Comparison of ENCODE assay signal across 9 cellular contexts in the genomic region with DNA sequence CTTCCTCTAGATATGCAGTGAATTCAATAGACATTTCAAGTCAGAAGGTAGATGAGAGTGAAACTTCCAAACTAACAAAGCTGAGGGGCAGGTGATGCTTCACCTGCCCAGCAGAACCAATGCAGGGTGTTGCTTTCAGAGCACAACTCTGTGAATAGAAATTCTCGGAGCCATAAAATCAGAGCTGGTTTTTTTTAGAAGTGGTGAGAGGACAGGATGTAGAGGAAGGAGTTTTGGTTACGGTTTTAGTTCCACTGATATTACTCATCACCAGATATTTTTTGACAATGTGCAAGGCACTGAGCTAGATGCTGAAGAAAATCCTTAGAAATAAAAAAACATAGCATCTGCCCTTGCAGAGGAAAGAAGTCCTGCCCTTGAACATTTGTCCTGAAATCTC.
A peak's percentile ranks its signal among the peaks of the same experiment; 100 is the strongest.
DNase-seq lines count a peak whose midpoint lies in the region; ATAC-seq and TF ChIP-seq lines count a peak whose summit lies in the region.
"Had no signal": no experiment of that assay in that cellular context is flagged by ENCODE, and none has a peak within 500 bp of the region (broad histone marks: within the 10 kb centered on the region; RNA-seq: fewer than 3 reads in every experiment).

No MANE protein-coding gene starts in this region.

- H3K4me1 Mint-ChIP-seq in activated naive CD4-positive, alpha-beta T cell treated with anti-CD3 and anti-CD28 coated beads for 36 hours (ENCODE audit: low read depth) = no peaks in the 10 kb centered on the region

- H3K27me3 Mint-ChIP-seq in activated naive CD4-positive, alpha-beta T cell treated with anti-CD3 and anti-CD28 coated beads for 36 hours (ENCODE audit: low read depth) = peaks cover 14% of the 10 kb centered on the region

- no peaks in the 10 kb centered on the region for H3K36me3 ChIP-seq in RWPE2 (ENCODE audit: low read depth)
- H3K36me3 ChIP-seq in aorta (ENCODE audit: control insufficient read depth in 1 of 2, insufficient read depth in 2 of 2, low read length in 1 of 2) = no peaks in the 10 kb centered on the region

- H3K9me3 ChIP-seq in RWPE2 (ENCODE audit: severe bottlenecking) (no peaks in the 10 kb centered on the region), aorta (ENCODE audit: control insufficient read depth, low read length) (no peaks in the 10 kb centered on the region)

- H3K36me3 Mint-ChIP-seq in activated naive CD4-positive, alpha-beta T cell treated with anti-CD3 and anti-CD28 coated beads for 36 hours (ENCODE audit: low read depth) = no peaks in the 10 kb centered on the region

- H3K4me3 ChIP-seq in RWPE2 (ENCODE audit: severe bottlenecking) (no peak overlapping the region), aorta (ENCODE audit: low read length in 2 of 2) (no peak overlapping the region)

- H3K27ac ChIP-seq in RWPE2 (ENCODE audit: poor library complexity, severe bottlenecking) (no peak overlapping the region), aorta (ENCODE audit: low read depth in 1 of 2, low read length in 2 of 2) (no peak overlapping the region)

- no peak overlapping the region for H3K27ac Mint-ChIP-seq in activated naive CD4-positive, alpha-beta T cell treated with anti-CD3 and anti-CD28 coated beads for 36 hours

- H3K4me1 ChIP-seq in RWPE2 (ENCODE audit: insufficient read depth, poor library complexity, severe bottlenecking) = no peaks in the 10 kb centered on the region
- H3K4me1 ChIP-seq in aorta (ENCODE audit: control insufficient read depth in 1 of 2, insufficient read depth in 2 of 2, low read length in 2 of 2) = no peaks in the 10 kb centered on the region

- no peaks in the 10 kb centered on the region for H3K9me3 Mint-ChIP-seq in activated naive CD4-positive, alpha-beta T cell treated with anti-CD3 and anti-CD28 coated beads for 36 hours

- DNase-seq in RWPE2 (ENCODE audit: low spot score) (no peak), non-pigmented ciliary epithelial cell (ENCODE audit: low read depth) (peak; percentile 51), aorta (no peak), retina (no peak)
- DNase-seq in activated naive CD4-positive, alpha-beta T cell treated with anti-CD3 and anti-CD28 coated beads for 36 hours = no peak
- no peak for DNase-seq in activated naive CD4-positive, alpha-beta T cell (lab: John Stamatoyannopoulos, UW)
- DNase-seq: H7 had no signal

- no peak for TF ChIP-seq CTCF in RWPE2 (IDR thresholded peaks at IDR 0.05; ENCODE audit: poor library complexity, severe bottlenecking)

- CTCF ChIA-PET in activated naive CD4-positive, alpha-beta T cell treated with anti-CD3 and anti-CD28 coated beads for 36 hours (lab: Charles Lee) = no interaction called here

- H3K4me3 Mint-ChIP-seq in activated naive CD4-positive, alpha-beta T cell treated with anti-CD3 and anti-CD28 coated beads for 36 hours = no peak overlapping the region

- ATAC-seq in GM18517 (IDR thresholded peaks at IDR 0.05; ENCODE audit: unreplicated experiment) (peak; percentile 88), HG02610 (IDR thresholded peaks at IDR 0.05; ENCODE audit: unreplicated experiment) (peak; percentile 82), RWPE2 (ENCODE audit: low read depth) (peak; percentile 89), aorta (ENCODE audit: low FRiP score) (no peak)

- H3K27me3 ChIP-seq in RWPE2 (ENCODE audit: insufficient read depth, poor library complexity, severe bottlenecking) (no peaks in the 10 kb centered on the region), aorta (ENCODE audit: control insufficient read depth in 1 of 2, insufficient read depth in 2 of 2, low read length in 1 of 2) (no peaks in the 10 kb centered on the region)

- WGBS in aorta, 2 donors = 11 to 15% methylated on average over 2 of the region's 2 CpGs

- intact Hi-C loops in activated naive CD4-positive, alpha-beta T cell treated with anti-CD3 and anti-CD28 coated beads for 36 hours (cut with micrococcal nuclease) = no loop called here
- intact Hi-C loops in aorta (cut with DNase I) = no loop called here
